In the genomic region with DNA sequence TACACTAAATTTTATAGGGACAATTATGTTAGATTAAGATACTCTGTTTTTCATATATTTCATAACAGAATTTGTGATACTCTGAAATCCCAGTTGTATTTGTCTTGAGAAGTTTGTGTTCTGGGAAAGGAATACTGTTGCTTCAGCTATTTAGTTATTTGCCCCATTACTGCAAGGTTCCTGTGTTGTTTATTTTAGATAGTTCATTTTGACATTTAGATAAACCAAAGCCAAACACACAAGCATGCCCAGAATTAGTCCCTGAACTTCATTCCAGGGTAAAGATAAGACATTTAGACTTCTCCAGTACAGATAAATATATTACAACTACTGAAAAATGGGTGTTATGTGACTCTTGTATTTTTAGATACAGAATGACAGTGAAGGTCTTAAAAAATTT, we compare ENCODE assay signal across 1 cellular context.
TF ChIP-seq lines count a peak whose summit lies in the region.

No MANE protein-coding gene starts in this region.

TF ChIP-seq in WTC11, 78 proteins besides CTCF, POLR2A, EP300 and RAD21 (continued from another document):
- TF ChIP-seq, protein P1, sequence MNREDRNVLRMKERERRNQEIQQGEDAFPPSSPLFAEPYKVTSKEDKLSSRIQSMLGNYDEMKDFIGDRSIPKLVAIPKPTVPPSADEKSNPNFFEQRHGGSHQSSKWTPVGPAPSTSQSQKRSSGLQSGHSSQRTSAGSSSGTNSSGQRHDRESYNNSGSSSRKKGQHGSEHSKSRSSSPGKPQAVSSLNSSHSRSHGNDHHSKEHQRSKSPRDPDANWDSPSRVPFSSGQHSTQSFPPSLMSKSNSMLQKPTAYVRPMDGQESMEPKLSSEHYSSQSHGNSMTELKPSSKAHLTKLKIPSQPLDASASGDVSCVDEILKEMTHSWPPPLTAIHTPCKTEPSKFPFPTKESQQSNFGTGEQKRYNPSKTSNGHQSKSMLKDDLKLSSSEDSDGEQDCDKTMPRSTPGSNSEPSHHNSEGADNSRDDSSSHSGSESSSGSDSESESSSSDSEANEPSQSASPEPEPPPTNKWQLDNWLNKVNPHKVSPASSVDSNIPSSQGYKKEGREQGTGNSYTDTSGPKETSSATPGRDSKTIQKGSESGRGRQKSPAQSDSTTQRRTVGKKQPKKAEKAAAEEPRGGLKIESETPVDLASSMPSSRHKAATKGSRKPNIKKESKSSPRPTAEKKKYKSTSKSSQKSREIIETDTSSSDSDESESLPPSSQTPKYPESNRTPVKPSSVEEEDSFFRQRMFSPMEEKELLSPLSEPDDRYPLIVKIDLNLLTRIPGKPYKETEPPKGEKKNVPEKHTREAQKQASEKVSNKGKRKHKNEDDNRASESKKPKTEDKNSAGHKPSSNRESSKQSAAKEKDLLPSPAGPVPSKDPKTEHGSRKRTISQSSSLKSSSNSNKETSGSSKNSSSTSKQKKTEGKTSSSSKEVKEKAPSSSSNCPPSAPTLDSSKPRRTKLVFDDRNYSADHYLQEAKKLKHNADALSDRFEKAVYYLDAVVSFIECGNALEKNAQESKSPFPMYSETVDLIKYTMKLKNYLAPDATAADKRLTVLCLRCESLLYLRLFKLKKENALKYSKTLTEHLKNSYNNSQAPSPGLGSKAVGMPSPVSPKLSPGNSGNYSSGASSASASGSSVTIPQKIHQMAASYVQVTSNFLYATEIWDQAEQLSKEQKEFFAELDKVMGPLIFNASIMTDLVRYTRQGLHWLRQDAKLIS (CRISPR knock-in tag; IDR thresholded peaks at IDR 0.05; ENCODE audit: borderline replicate concordance) = no peak
- no peak for TF ChIP-seq SP1 (CRISPR knock-in tag; conservative IDR thresholded peaks at IDR 0.05)
- TF ChIP-seq NFATC4 (CRISPR knock-in tag; IDR thresholded peaks at IDR 0.05) = no peak
- no peak for TF ChIP-seq IRF2 (CRISPR knock-in tag; IDR thresholded peaks at IDR 0.05; ENCODE audit: borderline replicate concordance, low read depth)
- TF ChIP-seq CBFB (CRISPR knock-in tag; IDR thresholded peaks at IDR 0.05; ENCODE audit: low read depth) = no peak
- TF ChIP-seq ZNF121 (CRISPR knock-in tag; IDR thresholded peaks at IDR 0.05) = no peak
- no peak for TF ChIP-seq ELF4 (CRISPR knock-in tag; IDR thresholded peaks at IDR 0.05; ENCODE audit: low read depth)
- TF ChIP-seq, protein P2, sequence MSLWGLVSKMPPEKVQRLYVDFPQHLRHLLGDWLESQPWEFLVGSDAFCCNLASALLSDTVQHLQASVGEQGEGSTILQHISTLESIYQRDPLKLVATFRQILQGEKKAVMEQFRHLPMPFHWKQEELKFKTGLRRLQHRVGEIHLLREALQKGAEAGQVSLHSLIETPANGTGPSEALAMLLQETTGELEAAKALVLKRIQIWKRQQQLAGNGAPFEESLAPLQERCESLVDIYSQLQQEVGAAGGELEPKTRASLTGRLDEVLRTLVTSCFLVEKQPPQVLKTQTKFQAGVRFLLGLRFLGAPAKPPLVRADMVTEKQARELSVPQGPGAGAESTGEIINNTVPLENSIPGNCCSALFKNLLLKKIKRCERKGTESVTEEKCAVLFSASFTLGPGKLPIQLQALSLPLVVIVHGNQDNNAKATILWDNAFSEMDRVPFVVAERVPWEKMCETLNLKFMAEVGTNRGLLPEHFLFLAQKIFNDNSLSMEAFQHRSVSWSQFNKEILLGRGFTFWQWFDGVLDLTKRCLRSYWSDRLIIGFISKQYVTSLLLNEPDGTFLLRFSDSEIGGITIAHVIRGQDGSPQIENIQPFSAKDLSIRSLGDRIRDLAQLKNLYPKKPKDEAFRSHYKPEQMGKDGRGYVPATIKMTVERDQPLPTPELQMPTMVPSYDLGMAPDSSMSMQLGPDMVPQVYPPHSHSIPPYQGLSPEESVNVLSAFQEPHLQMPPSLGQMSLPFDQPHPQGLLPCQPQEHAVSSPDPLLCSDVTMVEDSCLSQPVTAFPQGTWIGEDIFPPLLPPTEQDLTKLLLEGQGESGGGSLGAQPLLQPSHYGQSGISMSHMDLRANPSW (CRISPR knock-in tag; conservative IDR thresholded peaks at IDR 0.05; ENCODE audit: low read depth) = no peak
TF ChIP-seq in WTC11: peak in this region for 0.
